10 cellular contexts compared by ENCODE assay signal in the genomic region with DNA sequence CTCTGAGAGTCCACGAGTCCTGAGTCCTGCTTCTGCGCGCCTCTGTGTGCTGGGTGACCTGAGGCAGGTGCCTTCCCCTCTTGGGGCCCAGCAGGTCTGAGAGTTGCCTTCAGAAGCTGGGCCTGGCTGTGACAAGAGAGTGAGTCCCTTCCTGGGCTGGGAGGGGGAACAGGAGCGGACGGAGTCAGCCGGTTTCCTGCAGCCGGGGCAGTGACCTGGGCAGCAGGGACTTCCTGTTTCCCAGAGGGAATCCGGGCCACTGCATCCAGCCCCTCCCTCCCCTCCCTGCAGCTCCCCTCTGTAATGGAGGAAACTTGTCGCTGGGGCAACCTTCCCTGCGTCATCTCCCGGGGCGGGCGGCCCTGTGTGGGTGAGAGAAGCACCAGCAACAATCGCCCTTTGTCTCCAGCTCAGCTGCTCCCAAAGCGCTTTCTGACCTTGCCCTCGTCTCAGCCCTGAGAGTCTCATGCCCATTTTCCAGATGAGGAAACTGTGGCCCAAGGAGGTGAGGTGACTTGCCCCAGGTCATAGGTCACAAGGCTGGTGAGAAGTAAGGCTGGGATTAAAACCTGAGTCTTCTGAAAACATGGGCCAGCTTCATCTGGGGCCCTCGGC.
DNase-seq lines count a peak whose midpoint lies in the region; ATAC-seq and TF ChIP-seq lines count a peak whose summit lies in the region.
"Had no signal": no experiment of that assay in that cellular context is flagged by ENCODE, and none has a peak within 500 bp of the region (broad histone marks: within the 10 kb centered on the region; RNA-seq: fewer than 3 reads in every experiment).

No MANE protein-coding gene starts in this region.

- H3K4me1 ChIP-seq in mucosa of descending colon (ENCODE audit: low read depth) = peaks cover 5% of the 10 kb centered on the region
- H3K4me1 ChIP-seq in uterus = no peaks in the 10 kb centered on the region

- ATAC-seq in esophagus mucosa (peak; percentile 61), mucosa of descending colon (peak; percentile 91), GM18858 (IDR thresholded peaks at IDR 0.05; ENCODE audit: unreplicated experiment) (no peak)

- H3K9me3 ChIP-seq in mucosa of descending colon (no peaks in the 10 kb centered on the region), uterus (no peaks in the 10 kb centered on the region), MG63 (no peaks in the 10 kb centered on the region)

- intact Hi-C loops in mucosa of descending colon (cut with DNase I, micrococcal nuclease) (no loop called here), uterus (cut with DNase I; ENCODE audit: low total_unique reads) (no loop called here)

- no peaks in the 10 kb centered on the region for H3K36me3 ChIP-seq in mucosa of descending colon (ENCODE audit: low read depth)
- H3K36me3 ChIP-seq in uterus = no peaks in the 10 kb centered on the region
- H3K36me3 ChIP-seq in MG63 = no peaks in the 10 kb centered on the region
- H3K36me3 ChIP-seq: cardiac muscle cell had no signal

- no peak for TF ChIP-seq POLR2A in uterus (IDR thresholded peaks at IDR 0.05)

- H3K4me3 ChIP-seq in mucosa of descending colon = no peak overlapping the region
- no peak overlapping the region for H3K4me3 ChIP-seq in uterus
- no peak overlapping the region for H3K4me3 ChIP-seq in MG63
- H3K4me3 ChIP-seq: cardiac muscle cell, SK-N-MC had no signal

- TF ChIP-seq CTCF in mucosa of descending colon (IDR thresholded peaks at IDR 0.05) = no peak
- no peak for TF ChIP-seq CTCF in uterus (IDR thresholded peaks at IDR 0.05)

- H3K27ac ChIP-seq in uterus = peak overlapping the region in 1 of 2 donors; percentile 46
- H3K27ac ChIP-seq: cardiac muscle cell, SK-N-MC had no signal

- H3K27me3 ChIP-seq in uterus (no peaks in the 10 kb centered on the region), MG63 (peaks cover 10% of the 10 kb centered on the region)
- H3K27me3 ChIP-seq: cardiac muscle cell had no signal

- peak; percentile 12 for DNase-seq in stimulated activated CD4-positive, alpha-beta T cell treated with anti-CD3 and anti-CD28 coated beads, Interleukin-15, amount 100 ng/mL, for 24 hours
- DNase-seq in stimulated activated CD4-positive, alpha-beta T cell treated with anti-CD3 and anti-CD28 coated beads, Interleukin-12 subunit alpha, Interleukin-12 subunit beta, amount 100 ng/mL, for 4 hours = no peak
- DNase-seq in mucosa of descending colon = peak; percentile 79 to 84 (median 83)
- peak; percentile 46 to 76 for DNase-seq in uterus
- no peak for DNase-seq in MG63
- DNase-seq in activated CD8-positive, alpha-beta memory T cell treated with anti-CD3 and anti-CD28 coated beads, Interleukin-2, amount 50 U/mL, for 48 hours = no peak

Comparison
In these comparisons a context has a peak if more than half of its experiments do, and no peak if none do; other contexts are left out.
1. DNase-seq: peak in stimulated activated CD4-positive, alpha-beta T cell treated with anti-CD3 and anti-CD28 coated beads, Interleukin-15, amount 100 ng/mL, for 24 hours (single experiment), mucosa of descending colon (3 of 3) and uterus (2 of 2); none in stimulated activated CD4-positive, alpha-beta T cell treated with anti-CD3 and anti-CD28 coated beads, Interleukin-12 subunit alpha, Interleukin-12 subunit beta, amount 100 ng/mL, for 4 hours (single experiment), MG63 (single experiment) and activated CD8-positive, alpha-beta memory T cell treated with anti-CD3 and anti-CD28 coated beads, Interleukin-2, amount 50 U/mL, for 48 hours (single experiment).